In the genomic region with DNA sequence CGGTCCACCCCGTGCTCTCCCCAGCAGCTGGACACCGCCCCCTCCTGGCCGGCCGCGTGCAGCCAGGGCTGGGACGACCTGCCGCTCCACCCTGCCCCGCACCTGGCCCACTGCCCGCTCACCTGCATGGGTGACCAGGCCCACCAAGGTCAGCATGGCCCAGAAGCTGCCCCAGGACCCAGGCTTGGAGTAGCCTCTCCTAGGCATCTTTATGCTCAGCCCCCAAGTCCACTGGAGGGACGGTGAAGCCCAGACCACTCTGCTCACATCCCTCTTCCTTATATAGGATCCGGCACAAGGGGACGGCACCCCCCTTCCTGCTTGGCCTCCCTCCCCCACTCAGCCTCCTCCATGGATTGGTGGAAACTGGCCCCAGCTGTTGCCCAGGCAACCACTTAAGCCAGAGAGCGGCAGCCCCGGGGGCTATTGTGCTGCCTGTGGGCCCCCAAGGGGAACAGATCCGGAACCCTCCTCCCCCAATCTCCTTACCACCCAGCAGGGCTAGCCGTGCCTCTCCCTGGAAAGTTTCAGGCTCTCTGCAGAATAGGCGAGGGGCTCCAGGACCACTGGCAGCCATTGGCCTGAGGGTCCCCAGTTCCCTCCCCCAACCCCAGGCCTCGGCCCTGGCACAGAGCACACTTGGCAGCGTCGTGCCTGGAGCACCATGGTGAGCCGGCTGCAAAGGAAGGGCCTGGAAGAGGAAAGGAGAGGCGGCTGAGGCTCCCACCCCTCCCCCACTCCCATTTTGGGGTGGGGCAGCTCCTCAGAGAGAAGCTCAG, we compare ENCODE assay signal across 7 cellular contexts. TPM values are rescaled to one million over a fixed set of nuclear protein-coding genes. Genes with fewer than 3 reads are reported as not detected.
DNase-seq lines count a peak whose midpoint lies in the region; ATAC-seq and TF ChIP-seq lines count a peak whose summit lies in the region.

A gene with protein sequence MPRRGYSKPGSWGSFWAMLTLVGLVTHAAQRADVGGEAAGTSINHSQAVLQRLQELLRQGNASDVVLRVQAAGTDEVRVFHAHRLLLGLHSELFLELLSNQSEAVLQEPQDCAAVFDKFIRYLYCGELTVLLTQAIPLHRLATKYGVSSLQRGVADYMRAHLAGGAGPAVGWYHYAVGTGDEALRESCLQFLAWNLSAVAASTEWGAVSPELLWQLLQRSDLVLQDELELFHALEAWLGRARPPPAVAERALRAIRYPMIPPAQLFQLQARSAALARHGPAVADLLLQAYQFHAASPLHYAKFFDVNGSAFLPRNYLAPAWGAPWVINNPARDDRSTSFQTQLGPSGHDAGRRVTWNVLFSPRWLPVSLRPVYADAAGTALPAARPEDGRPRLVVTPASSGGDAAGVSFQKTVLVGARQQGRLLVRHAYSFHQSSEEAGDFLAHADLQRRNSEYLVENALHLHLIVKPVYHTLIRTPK (minus strand): TSS at position 256 of the 779 bp plus-strand sequence. CDS start 49 bp downstream, at position 207.

- TF ChIP-seq CTCF in GM12865 (IDR thresholded peaks at IDR 0.05; ENCODE audit: insufficient read depth, low read depth, low read length, missing control alignments) (peak; percentile 50), heart right ventricle (IDR thresholded peaks at IDR 0.05) (peak; percentile 52 to 83 (median 79)), psoas muscle (IDR thresholded peaks at IDR 0.05) (peak; percentile 63)

- H3K9me3 ChIP-seq in heart right ventricle (no peaks in the 10 kb centered on the region), psoas muscle (no peaks in the 10 kb centered on the region)

- WGBS in heart right ventricle, 2 donors = 5% methylated on average over 23 of the region's 23 CpGs
- WGBS in psoas muscle, 3 donors = 13 to 18% (median 14%) methylated on average over 22 to 23 of the region's 23 CpGs

- no peaks in the 10 kb centered on the region for H3K36me3 ChIP-seq in heart right ventricle
- no peaks in the 10 kb centered on the region for H3K36me3 ChIP-seq in psoas muscle (ENCODE audit: insufficient read depth in 1 of 2, low read depth in 1 of 2)

- DNase-seq in GM12865 (ENCODE audit: low read depth) (peak; percentile 29), NCI-H2171 treated with DMSO at 0.1 percent for 48 hours (lab: John Stamatoyannopoulos, UW) (peak; percentile 47), heart right ventricle (peak; percentile 46 to 70), psoas muscle (peak; percentile 52 to 77)
- DNase-seq in activated effector memory CD4-positive, alpha-beta T cell treated with anti-CD3 and anti-CD28 coated beads, Interleukin-2, amount 50 U/mL, for 16 hours = peak; percentile 80

- H3K27ac ChIP-seq in heart right ventricle (no peak within 1 kb of the TSS), psoas muscle (no peak within 1 kb of the TSS)

- H3K4me3 ChIP-seq in GM12865 (ENCODE audit: low read depth, low read length) = no peak within 1 kb of the TSS
- no peak within 1 kb of the TSS for H3K4me3 ChIP-seq in heart right ventricle
- H3K4me3 ChIP-seq in psoas muscle = no peak within 1 kb of the TSS

- H3K4me1 ChIP-seq in heart right ventricle (peaks cover 0 to 18% (median 9%) of the 10 kb centered on the region in 9 donors), psoas muscle (no peaks in the 10 kb centered on the region)

- ATAC-seq in heart right ventricle = peak; percentile 75 to 90 (median 82)
- peak; percentile 78 to 86 (median 78) for ATAC-seq in psoas muscle
- ATAC-seq in GM21367 (IDR thresholded peaks at IDR 0.05; ENCODE audit: unreplicated experiment) = no peak
- ATAC-seq in HG03378 (IDR thresholded peaks at IDR 0.05; ENCODE audit: unreplicated experiment) = no peak

- H3K27me3 ChIP-seq in heart right ventricle (peaks cover 9 to 62% (median 57%) of the 10 kb centered on the region in 7 donors), psoas muscle (ENCODE audit: insufficient read depth in 3 of 3, low read length in 2 of 3) (peaks cover 0 to 45% (median 10%) of the 10 kb centered on the region in 3 donors)

- intact Hi-C loops in heart right ventricle (cut with DNase I) = loop anchor here in 9 of 10 donors (1.0 to 5.0 kb wide), 8 partner anchors 55 to 160 kb away; a partner anchor contains a TSS
- intact Hi-C loops in psoas muscle (cut with DNase I) = loop anchor here (5.0 to 10.0 kb wide), 3 partner anchors 65 to 150 kb away; a partner anchor contains a TSS

RNA-seq across cellular contexts. Expression of the gene that starts here (rescaled TPM):
- total RNA-seq in heart right ventricle (not detected), psoas muscle (not detected)
- polyA plus RNA-seq in heart right ventricle (not detected), psoas muscle (not detected)

Comparison
In these comparisons a context has a peak if more than half of its experiments do, and no peak if none do; other contexts are left out.
1. Peak in DNase-seq and ATAC-seq in heart right ventricle; RNA of the gene not detected or under 1 TPM.
2. Peak in DNase-seq and ATAC-seq in psoas muscle; RNA of the gene not detected or under 1 TPM.
3. DNase-seq: peak in every context shown above with its lines; median percentile 80 in activated effector memory CD4-positive, alpha-beta T cell treated with anti-CD3 and anti-CD28 coated beads, Interleukin-2, amount 50 U/mL, for 16 hours; 64 in psoas muscle; 58 in heart right ventricle; 47 in NCI-H2171 treated with DMSO at 0.1 percent for 48 hours; 29 in GM12865.